Comparison of ENCODE assay signal across 8 cellular contexts in the genomic region with DNA sequence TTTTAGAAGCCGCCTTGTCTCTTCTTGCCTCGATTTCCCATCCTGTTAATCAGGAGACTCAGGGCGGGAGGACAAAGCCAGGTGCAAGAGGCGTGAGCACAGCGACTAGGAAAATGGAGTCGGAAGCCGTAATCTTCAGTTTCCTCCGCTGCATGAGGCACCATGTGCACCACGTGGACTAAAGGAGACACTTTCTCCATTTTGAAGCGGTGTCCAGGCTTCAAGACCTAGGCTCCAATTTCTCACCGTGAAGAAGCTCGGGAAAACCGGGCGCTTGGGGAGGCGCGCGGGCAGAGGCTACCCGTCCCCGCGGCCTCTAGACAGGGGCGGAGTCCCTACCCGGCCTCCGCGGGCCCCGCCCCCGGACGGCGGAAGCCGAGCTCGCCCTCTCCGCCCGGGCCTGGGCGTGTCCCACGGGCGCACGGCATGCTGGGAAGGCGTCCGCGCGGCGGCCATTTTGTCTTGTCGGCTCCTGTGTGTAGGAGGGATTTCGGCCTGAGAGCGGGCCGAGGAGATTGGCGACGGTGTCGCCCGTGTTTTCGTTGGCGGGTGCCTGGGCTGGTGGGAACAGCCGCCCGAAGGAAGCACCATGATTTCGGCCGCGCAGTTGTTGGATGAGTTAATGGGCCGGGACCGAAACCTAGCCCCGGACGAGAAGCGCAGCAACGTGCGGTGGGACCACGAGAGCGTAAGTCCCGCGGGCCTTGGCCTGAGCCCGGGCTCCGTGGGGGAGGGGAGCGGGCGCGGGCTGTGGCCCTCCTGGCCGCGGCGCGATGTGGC. TPM values are rescaled to one million over a fixed set of nuclear protein-coding genes. Genes with fewer than 3 reads are reported as not detected.
DNase-seq lines count a peak whose midpoint lies in the region; ATAC-seq and TF ChIP-seq lines count a peak whose summit lies in the region.

A gene with protein sequence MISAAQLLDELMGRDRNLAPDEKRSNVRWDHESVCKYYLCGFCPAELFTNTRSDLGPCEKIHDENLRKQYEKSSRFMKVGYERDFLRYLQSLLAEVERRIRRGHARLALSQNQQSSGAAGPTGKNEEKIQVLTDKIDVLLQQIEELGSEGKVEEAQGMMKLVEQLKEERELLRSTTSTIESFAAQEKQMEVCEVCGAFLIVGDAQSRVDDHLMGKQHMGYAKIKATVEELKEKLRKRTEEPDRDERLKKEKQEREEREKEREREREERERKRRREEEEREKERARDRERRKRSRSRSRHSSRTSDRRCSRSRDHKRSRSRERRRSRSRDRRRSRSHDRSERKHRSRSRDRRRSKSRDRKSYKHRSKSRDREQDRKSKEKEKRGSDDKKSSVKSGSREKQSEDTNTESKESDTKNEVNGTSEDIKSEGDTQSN (plus strand): TSS at position 460 of the 780 bp plus-strand sequence. CDS start 130 bp downstream, at position 590.

- H3K4me3 ChIP-seq in BE2C (ENCODE audit: low read depth, low read length) (peak within 1 kb of the TSS; percentile 91), choroid plexus epithelial cell (ENCODE audit: low read depth, low read length) (peak within 1 kb of the TSS; percentile 97)

- peaks cover 9% of the 10 kb centered on the region for H3K36me3 ChIP-seq in BE2C

- peaks cover 12% of the 10 kb centered on the region for H3K4me1 ChIP-seq in BE2C

- intact Hi-C loops in left colon (cut with DNase I, micrococcal nuclease) = no loop called here

- ATAC-seq in GM19324 (IDR thresholded peaks at IDR 0.05; ENCODE audit: low FRiP score, unreplicated experiment) (peak; percentile 92), HG03460 (IDR thresholded peaks at IDR 0.05; ENCODE audit: unreplicated experiment) (peak; percentile 91), left colon (peak; percentile 94)

- H3K27me3 ChIP-seq in BE2C = no peaks in the 10 kb centered on the region

- DNase-seq in BE2C (peak; percentile 97), NCI-H524 treated with DMSO at 0.1 percent for 48 hours (lab: John Stamatoyannopoulos, UW) (peak; percentile 85), choroid plexus epithelial cell (ENCODE audit: low read depth) (peak; percentile 95), left colon (peak; percentile 91 to 95)
- DNase-seq in activated CD4-positive, alpha-beta T cell treated with anti-CD3 and anti-CD28 coated beads for 4 hours = peak; percentile 89 to 90
- DNase-seq in stimulated activated CD4-positive, alpha-beta T cell treated with anti-CD3 and anti-CD28 coated beads, Interleukin-1b, Interleukin-23, amount 100 ng/mL, for 4 hours (ENCODE audit: low read depth in 2 of 2) = peak; percentile 86 to 90

- TF ChIP-seq CTCF in BE2C (IDR thresholded peaks at IDR 0.05; ENCODE audit: low read depth, low read length) (no peak), choroid plexus epithelial cell (conservative IDR thresholded peaks at IDR 0.05; ENCODE audit: low read depth, low read length) (no peak)

- H3K9me3 ChIP-seq in BE2C = no peaks in the 10 kb centered on the region

RNA-seq across cellular contexts. Expression of the gene that starts here (rescaled TPM):
- 137 TPM for polyA plus RNA-seq in BE2C (2012; ENCODE audit: insufficient read depth, insufficient read length, low read depth)
- 100 to 1,000 TPM in 1 of 2 donors, 10 to 100 TPM in 1; 90.0 to 110 TPM for total RNA-seq in left colon

Comparison
In these comparisons a context has a peak if more than half of its experiments do, and no peak if none do; other contexts are left out.
1. Peak in every context shown above with its lines: DNase-seq, ATAC-seq and H3K4me3 ChIP-seq.